8 cellular contexts compared by ENCODE assay signal in genomic region chr2:30266051-30266621, GRCh38. TPM values are rescaled to one million over a fixed set of nuclear protein-coding genes. Genes with fewer than 3 reads are reported as not detected.
A peak's percentile ranks its signal among the peaks of the same experiment; 100 is the strongest.
DNase-seq lines count a peak whose midpoint lies in the region; ATAC-seq and TF ChIP-seq lines count a peak whose summit lies in the region.

No MANE protein-coding gene starts in this region.

- DNase-seq in activated CD4-positive, alpha-beta memory T cell treated with anti-CD3 and anti-CD28 coated beads, Interleukin-2, amount 10 ng/mL, durations not matched to agents 7 days and 5 days, result peak; percentile 74
- DNase-seq in esophagus squamous epithelium (lab: John Stamatoyannopoulos, UW) (no peak), ecto neural progenitor cell (ENCODE audit: low spot score) (no peak), glutamatergic neuron (no peak)

- peak overlapping the region; percentile 75 for H3K4me3 Mint-ChIP-seq in activated CD4-positive, alpha-beta memory T cell treated with anti-CD3 and anti-CD28 coated beads, Interleukin-2, amount 10 ng/mL, durations not matched to agents 7 days and 5 days
- peak overlapping the region; percentile 64 for H3K4me3 Mint-ChIP-seq in stimulated activated memory B cell treated with anti-CD40 and anti-IgM and Interleukin-4, amounts not matched to agents 10 μg/mL and 1 μg/mL and 100 μg/mL, for 72 hours
- no peak overlapping the region for H3K4me3 Mint-ChIP-seq in glutamatergic neuron (ENCODE audit: unreplicated experiment)

- no peak for TF ChIP-seq CTCF in esophagus squamous epithelium (IDR thresholded peaks at IDR 0.05)
- TF ChIP-seq CTCF in glutamatergic neuron (IDR thresholded peaks at IDR 0.05; ENCODE audit: partially characterized antibody, unreplicated experiment), result no peak

- ATAC-seq in HG03521 (IDR thresholded peaks at IDR 0.05; ENCODE audit: unreplicated experiment) (peak; percentile 45), GM21723 (IDR thresholded peaks at IDR 0.05; ENCODE audit: unreplicated experiment) (no peak), GM19463 (IDR thresholded peaks at IDR 0.05; ENCODE audit: unreplicated experiment) (no peak)
- peak; percentile 87 for ATAC-seq in stimulated activated memory B cell treated with anti-CD40 and anti-IgM and Interleukin-4, amounts not matched to agents 10 μg/mL and 1 μg/mL and 100 μg/mL, for 72 hours

- peaks cover 32% of the 10 kb centered on the region for H3K36me3 Mint-ChIP-seq in activated CD4-positive, alpha-beta memory T cell treated with anti-CD3 and anti-CD28 coated beads, Interleukin-2, amount 10 ng/mL, durations not matched to agents 7 days and 5 days (ENCODE audit: low read depth)
- peaks cover 15% of the 10 kb centered on the region for H3K36me3 Mint-ChIP-seq in stimulated activated memory B cell treated with anti-CD40 and anti-IgM and Interleukin-4, amounts not matched to agents 10 μg/mL and 1 μg/mL and 100 μg/mL, for 72 hours
- peaks cover 8% of the 10 kb centered on the region for H3K36me3 Mint-ChIP-seq in glutamatergic neuron (ENCODE audit: unreplicated experiment)

- CTCF ChIA-PET in activated CD4-positive, alpha-beta memory T cell treated with anti-CD3 and anti-CD28 coated beads, Interleukin-2, amount 10 ng/mL, durations not matched to agents 7 days and 5 days (lab: Charles Lee), result interaction anchor here (0.6 to 3.0 kb wide), 14 partner anchors 9 to 445 kb away, joined by 3 to 16 read pairs (median 4); partner anchors contain the start of genes LCLAT1 and YPEL5

- peaks cover 13 to 36% (median 15%) of the 10 kb centered on the region in 3 donors for H3K4me1 ChIP-seq in esophagus squamous epithelium

- H3K9me3 Mint-ChIP-seq in activated CD4-positive, alpha-beta memory T cell treated with anti-CD3 and anti-CD28 coated beads, Interleukin-2, amount 10 ng/mL, durations not matched to agents 7 days and 5 days, result peaks cover 20% of the 10 kb centered on the region
- peaks cover 8% of the 10 kb centered on the region for H3K9me3 Mint-ChIP-seq in stimulated activated memory B cell treated with anti-CD40 and anti-IgM and Interleukin-4, amounts not matched to agents 10 μg/mL and 1 μg/mL and 100 μg/mL, for 72 hours
- no peaks in the 10 kb centered on the region for H3K9me3 Mint-ChIP-seq in glutamatergic neuron (ENCODE audit: unreplicated experiment)

- H3K4me3 ChIP-seq in esophagus squamous epithelium, result no peak overlapping the region

- H3K27ac Mint-ChIP-seq in activated CD4-positive, alpha-beta memory T cell treated with anti-CD3 and anti-CD28 coated beads, Interleukin-2, amount 10 ng/mL, durations not matched to agents 7 days and 5 days, result peak overlapping the region; percentile 92
- H3K27ac Mint-ChIP-seq in stimulated activated memory B cell treated with anti-CD40 and anti-IgM and Interleukin-4, amounts not matched to agents 10 μg/mL and 1 μg/mL and 100 μg/mL, for 72 hours, result peak overlapping the region; percentile 89
- no peak overlapping the region for H3K27ac Mint-ChIP-seq in glutamatergic neuron (ENCODE audit: unreplicated experiment)

- no peaks in the 10 kb centered on the region for H3K9me3 ChIP-seq in esophagus squamous epithelium

- peak overlapping the region; percentile 28 to 67 (median 52) for H3K27ac ChIP-seq in esophagus squamous epithelium

- intact Hi-C loops in esophagus squamous epithelium (cut with DNase I), result no loop called here

- TF ChIP-seq POLR2A in esophagus squamous epithelium (IDR thresholded peaks at IDR 0.05), result no peak

- POLR2A ChIA-PET in activated CD4-positive, alpha-beta memory T cell treated with anti-CD3 and anti-CD28 coated beads, Interleukin-2, amount 10 ng/mL, durations not matched to agents 7 days and 5 days (lab: Charles Lee), result interaction anchor here (0.8 to 9.3 kb wide), 15 partner anchors 8 to 181 kb away, joined by 3 to 138 read pairs (median 7); partner anchors contain the start of genes LBH, LCLAT1 and YPEL5

- WGBS in esophagus squamous epithelium, 2 donors, result 35 to 69% methylated on average over 5 to 6 of the region's 7 CpGs

- H3K4me1 Mint-ChIP-seq in activated CD4-positive, alpha-beta memory T cell treated with anti-CD3 and anti-CD28 coated beads, Interleukin-2, amount 10 ng/mL, durations not matched to agents 7 days and 5 days, result peaks cover 64% of the 10 kb centered on the region
- peaks cover 58% of the 10 kb centered on the region for H3K4me1 Mint-ChIP-seq in stimulated activated memory B cell treated with anti-CD40 and anti-IgM and Interleukin-4, amounts not matched to agents 10 μg/mL and 1 μg/mL and 100 μg/mL, for 72 hours
- peaks cover 5% of the 10 kb centered on the region for H3K4me1 Mint-ChIP-seq in glutamatergic neuron (ENCODE audit: low read depth, unreplicated experiment)

- H3K27me3 ChIP-seq in esophagus squamous epithelium, result no peaks in the 10 kb centered on the region

- H3K27me3 Mint-ChIP-seq in activated CD4-positive, alpha-beta memory T cell treated with anti-CD3 and anti-CD28 coated beads, Interleukin-2, amount 10 ng/mL, durations not matched to agents 7 days and 5 days, result no peaks in the 10 kb centered on the region
- no peaks in the 10 kb centered on the region for H3K27me3 Mint-ChIP-seq in stimulated activated memory B cell treated with anti-CD40 and anti-IgM and Interleukin-4, amounts not matched to agents 10 μg/mL and 1 μg/mL and 100 μg/mL, for 72 hours
- H3K27me3 Mint-ChIP-seq in glutamatergic neuron (ENCODE audit: unreplicated experiment), result peaks cover under 1% of the 10 kb centered on the region

- H3K36me3 ChIP-seq in esophagus squamous epithelium, result no peaks in the 10 kb centered on the region

RNA-seq across cellular contexts. Expression of gene LBH, which starts 34.8 kb away (rescaled TPM):
- 100 to 1,000 TPM; 105 to 110 TPM for total RNA-seq in activated CD4-positive, alpha-beta memory T cell treated with anti-CD3 and anti-CD28 coated beads, Interleukin-2, amount 10 ng/mL, durations not matched to agents 7 days and 5 days
- total RNA-seq in esophagus squamous epithelium (10 to 100 TPM in 3 of 4 donors, 1 to 10 TPM in 1; 2.4 to 22.7 (median 17.6) TPM), glutamatergic neuron (ENCODE audit: unreplicated experiment) (112 TPM)

Comparison
In these comparisons a context has a peak if more than half of its experiments do, and no peak if none do; other contexts are left out.
1. ATAC-seq: peak in HG03521 (single experiment) and stimulated activated memory B cell treated with anti-CD40 and anti-IgM and Interleukin-4, amounts not matched to agents 10 μg/mL and 1 μg/mL and 100 μg/mL, for 72 hours (single experiment); none in GM21723 (single experiment) and GM19463 (single experiment).